In the genomic region with DNA sequence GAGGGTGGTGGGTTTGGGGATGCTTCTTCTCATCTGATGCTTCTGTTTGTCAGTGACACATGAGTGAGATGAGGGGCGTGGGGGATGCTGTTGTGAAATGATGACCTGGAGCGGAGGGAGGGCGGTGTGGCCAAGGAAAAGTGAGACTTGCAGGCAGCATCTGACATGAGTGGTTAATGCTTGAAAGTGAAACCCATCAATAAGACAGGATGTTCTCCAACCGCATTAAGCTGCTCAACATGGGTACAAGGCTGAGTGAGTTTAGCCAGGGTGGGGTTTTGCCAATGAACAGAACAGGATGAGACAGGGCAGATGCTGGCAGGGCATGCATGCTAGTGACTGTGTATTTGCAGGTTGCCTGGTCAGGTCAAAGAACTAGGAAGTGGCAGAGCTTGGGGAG, we compare ENCODE assay signal across 8 cellular contexts. TPM values are rescaled to one million over a fixed set of nuclear protein-coding genes. Genes with fewer than 3 reads are reported as not detected.
DNase-seq lines count a peak whose midpoint lies in the region; ATAC-seq and TF ChIP-seq lines count a peak whose summit lies in the region.

No MANE protein-coding gene starts in this region.

- H3K36me3 Mint-ChIP-seq in naive thymus-derived CD8-positive, alpha-beta T cell = no peaks in the 10 kb centered on the region

- peak overlapping the region; percentile 77 to 95 (median 90) for H3K27ac Mint-ChIP-seq in naive thymus-derived CD8-positive, alpha-beta T cell

- peak; percentile 24 to 25 for DNase-seq in activated CD4-positive, alpha-beta T cell treated with anti-CD3 and anti-CD28 coated beads, Interleukin-2, amount 50 U/mL, for 4 hours
- peak in 9 of 10 donors; percentile 1 to 68 (median 45) for DNase-seq in naive thymus-derived CD8-positive, alpha-beta T cell
- DNase-seq in NCI-H1436 (lab: John Stamatoyannopoulos, UW) (no peak), kidney glomerular epithelial cell (lab: John Stamatoyannopoulos, UW) (no peak), NCI-H345 treated with DMSO at 0.1 percent for 48 hours (lab: John Stamatoyannopoulos, UW; ENCODE audit: unreplicated experiment) (no peak)

- POLR2A ChIA-PET in naive thymus-derived CD8-positive, alpha-beta T cell (lab: Charles Lee) = interaction anchor here (1.1 to 3.1 kb wide), 5 partner anchors 14 to 77 kb away, joined by 3 to 17 read pairs (median 4); a partner anchor contains a TSS

- ATAC-seq in GM18502 (IDR thresholded peaks at IDR 0.05; ENCODE audit: poor library complexity, unreplicated experiment) = peak; percentile 73
- peak; percentile 73 for ATAC-seq in HG03066 (IDR thresholded peaks at IDR 0.05; ENCODE audit: low read depth, unreplicated experiment)
- ATAC-seq in naive thymus-derived CD8-positive, alpha-beta T cell = peak; percentile 97 to 99
- no peak; the same call in 1 of the 3 replicates for ATAC-seq in SK-N-SH treated with all-trans-retinoic acid at 6 μM for 48 hours

- no peaks in the 10 kb centered on the region for H3K9me3 Mint-ChIP-seq in naive thymus-derived CD8-positive, alpha-beta T cell

- H3K27me3 Mint-ChIP-seq in naive thymus-derived CD8-positive, alpha-beta T cell = no peaks in the 10 kb centered on the region

- H3K4me1 Mint-ChIP-seq in naive thymus-derived CD8-positive, alpha-beta T cell = peaks cover 22 to 33% (median 29%) of the 10 kb centered on the region in 4 donors

- H3K4me3 Mint-ChIP-seq in naive thymus-derived CD8-positive, alpha-beta T cell = peak overlapping the region; percentile 26 to 78 (median 70)

TF ChIP-seq in SK-N-SH treated with all-trans-retinoic acid at 6 μM for 48 hours, 23 proteins besides CTCF, POLR2A, EP300 and RAD21:
- TF ChIP-seq TCF4 (CRISPR knock-in tag; IDR thresholded peaks at IDR 0.05; ENCODE audit: borderline replicate concordance) (no peak), TOX (CRISPR knock-in tag; IDR thresholded peaks at IDR 0.05; ENCODE audit: borderline replicate concordance) (no peak)

RNA-seq across cellular contexts. Expression of a gene that starts 16.5 kb away (rescaled TPM):
- not detected for total RNA-seq in naive thymus-derived CD8-positive, alpha-beta T cell
- polyA plus RNA-seq in naive thymus-derived CD8-positive, alpha-beta T cell = not detected

RNA-seq across cellular contexts. Expression of a gene that starts 19.8 kb away (rescaled TPM):
- total RNA-seq in naive thymus-derived CD8-positive, alpha-beta T cell = 100 to 1,000 TPM; 142 to 146 TPM
- 100 to 1,000 TPM; 137 to 176 (median 171) TPM for polyA plus RNA-seq in naive thymus-derived CD8-positive, alpha-beta T cell

RNA-seq across cellular contexts. Expression of a gene that starts 53.7 kb away (rescaled TPM):
- 10 to 100 TPM; 90.0 to 93.6 TPM for total RNA-seq in naive thymus-derived CD8-positive, alpha-beta T cell
- 10 to 100 TPM; 47.5 to 50.1 (median 49.7) TPM for polyA plus RNA-seq in naive thymus-derived CD8-positive, alpha-beta T cell

Comparison
In these comparisons a context has a peak if more than half of its experiments do, and no peak if none do; other contexts are left out.
1. DNase-seq: peak in activated CD4-positive, alpha-beta T cell treated with anti-CD3 and anti-CD28 coated beads, Interleukin-2, amount 50 U/mL, for 4 hours (2 of 2) and naive thymus-derived CD8-positive, alpha-beta T cell (9 of 10); none in NCI-H1436 (single experiment), kidney glomerular epithelial cell (single experiment) and NCI-H345 treated with DMSO at 0.1 percent for 48 hours (single experiment).